In genomic region chr4:1544861-1545275, GRCh38 we compare ENCODE assay signal across 11 cellular contexts.
DNase-seq lines count a peak whose midpoint lies in the region; ATAC-seq, FAIRE-seq and TF ChIP-seq lines count a peak whose summit lies in the region.
"Had no signal": no experiment of that assay in that cellular context is flagged by ENCODE, and none has a peak within 500 bp of the region (broad histone marks: within the 10 kb centered on the region; RNA-seq: fewer than 3 reads in every experiment).

No MANE protein-coding gene starts in this region.

- H3K9me3 ChIP-seq in CD4-positive, CD25-positive, alpha-beta regulatory T cell (ENCODE audit: control insufficient read depth in 2 of 2, low read length in 2 of 2) = no peaks in the 10 kb centered on the region
- no peaks in the 10 kb centered on the region for H3K9me3 ChIP-seq in Panc1 (ENCODE audit: control insufficient read depth, insufficient read depth, low read depth, low read length)
- H3K9me3 ChIP-seq in kidney (ENCODE audit: control insufficient read depth in 1 of 2, low read length in 2 of 2) = no peaks in the 10 kb centered on the region

- BruUV-seq in Panc1 (replicated peaks; lab: Mats Ljungman, UMichigan) = no TSS peak

- H3K4me1 Mint-ChIP-seq in CD4-positive, CD25-positive, alpha-beta regulatory T cell = peaks cover 0 to 33% (median 10%) of the 10 kb centered on the region in 4 donors
- peaks cover 2% of the 10 kb centered on the region for H3K4me1 Mint-ChIP-seq in activated CD4-positive, alpha-beta T cell treated with anti-CD3 and anti-CD28 coated beads, Interleukin-2, amount 10 ng/mL, durations not matched to agents 24 days and 14 days

- FAIRE-seq in kidney (lab: Jason Lieb, UNC) = no peak

- TF ChIP-seq CTCF in Panc1 (IDR thresholded peaks at IDR 0.05) (no peak), kidney (IDR thresholded peaks at IDR 0.05; ENCODE audit: borderline replicate concordance, extremely low read depth, insufficient read depth) (no peak)

- DNase-seq in A172 (ENCODE audit: low spot score) = peak; percentile 11
- DNase-seq in CD4-positive, CD25-positive, alpha-beta regulatory T cell = peak in 2 of 3 donors; percentile 27 to 78
- DNase-seq in Panc1 (ENCODE audit: low read depth, low spot score) = no peak
- peak; percentile 63 for DNase-seq in kidney
- no peak for DNase-seq in left lobe of liver (ENCODE audit: low spot score)
- DNase-seq in activated CD4-positive, alpha-beta T cell treated with anti-CD3 and anti-CD28 coated beads, Interleukin-2, amount 10 ng/mL, durations not matched to agents 24 days and 14 days = no peak
- DNase-seq: activated naive CD4-positive, alpha-beta T cell treated with anti-CD3 and anti-CD28 coated beads, Interleukin-2, amount 50 U/mL, for 16 hours; NCI-H1694; trophoblast cell had no signal

- H3K36me3 ChIP-seq in CD4-positive, CD25-positive, alpha-beta regulatory T cell (ENCODE audit: control insufficient read depth, insufficient read depth, low read length) = no peaks in the 10 kb centered on the region
- H3K36me3 ChIP-seq in Panc1 (ENCODE audit: control insufficient read depth, insufficient read depth, low read length) = no peaks in the 10 kb centered on the region
- H3K36me3 ChIP-seq in kidney (ENCODE audit: control insufficient read depth in 1 of 2, insufficient read depth in 2 of 2, low read length in 2 of 2) = no peaks in the 10 kb centered on the region

- H3K4me1 ChIP-seq in CD4-positive, CD25-positive, alpha-beta regulatory T cell (ENCODE audit: control insufficient read depth, insufficient read depth, low read length, poor library complexity, severe bottlenecking) = peaks cover 30% of the 10 kb centered on the region
- peaks cover 6% of the 10 kb centered on the region; the same call in 1 of the 2 replicates for H3K4me1 ChIP-seq in Panc1 (ENCODE audit: control insufficient read depth, insufficient read depth, low read length)
- H3K4me1 ChIP-seq in kidney (ENCODE audit: control insufficient read depth in 1 of 2, insufficient read depth in 1 of 2, low read depth in 1 of 2, low read length in 2 of 2) = peaks cover 0 to 9% of the 10 kb centered on the region in 2 donors

- POLR2A ChIA-PET in Panc1 (lab: Charles Lee) = no interaction called here

- H3K36me3 Mint-ChIP-seq in CD4-positive, CD25-positive, alpha-beta regulatory T cell = peaks cover 8% of the 10 kb centered on the region
- H3K36me3 Mint-ChIP-seq in activated CD4-positive, alpha-beta T cell treated with anti-CD3 and anti-CD28 coated beads, Interleukin-2, amount 10 ng/mL, durations not matched to agents 24 days and 14 days (ENCODE audit: low read depth) = no peaks in the 10 kb centered on the region

- no peak overlapping the region for H3K9ac ChIP-seq in kidney (ENCODE audit: low read length in 2 of 2)

- intact Hi-C loops in Panc1 (cut with micrococcal nuclease; ENCODE audit: unreplicated experiment) = no loop called here
- intact Hi-C loops in kidney (cut with DNase I) = no loop called here
- intact Hi-C loops in activated CD4-positive, alpha-beta T cell treated with anti-CD3 and anti-CD28 coated beads, Interleukin-2, amount 10 ng/mL, durations not matched to agents 24 days and 14 days (cut with micrococcal nuclease) = no loop called here

- H3K4me3 ChIP-seq in CD4-positive, CD25-positive, alpha-beta regulatory T cell (ENCODE audit: low read depth, low read length) = peak overlapping the region; percentile 48
- no peak overlapping the region for H3K4me3 ChIP-seq in Panc1 (ENCODE audit: low read depth in 2 of 2, low read length in 2 of 2)
- no peak overlapping the region for H3K4me3 ChIP-seq in kidney (ENCODE audit: low read length in 2 of 2)

- H3K27me3 Mint-ChIP-seq in CD4-positive, CD25-positive, alpha-beta regulatory T cell = no peaks in the 10 kb centered on the region
- peaks cover 5% of the 10 kb centered on the region for H3K27me3 Mint-ChIP-seq in activated CD4-positive, alpha-beta T cell treated with anti-CD3 and anti-CD28 coated beads, Interleukin-2, amount 10 ng/mL, durations not matched to agents 24 days and 14 days

- H3K27me3 ChIP-seq in CD4-positive, CD25-positive, alpha-beta regulatory T cell (ENCODE audit: control insufficient read depth, insufficient read depth, low read length) = no peaks in the 10 kb centered on the region
- H3K27me3 ChIP-seq in Panc1 (ENCODE audit: control insufficient read depth, insufficient read depth, low read length) = no peaks in the 10 kb centered on the region

- H3K27ac ChIP-seq in CD4-positive, CD25-positive, alpha-beta regulatory T cell (ENCODE audit: insufficient read depth, low read length, poor library complexity, severe bottlenecking) = peak overlapping the region; percentile 55
- no peak overlapping the region for H3K27ac ChIP-seq in Panc1 (ENCODE audit: low read length)
- peak overlapping the region in 1 of 2 donors; percentile 53 for H3K27ac ChIP-seq in kidney (ENCODE audit: low read depth in 2 of 2, low read length in 2 of 2)

- ATAC-seq in CD4-positive, CD25-positive, alpha-beta regulatory T cell (ENCODE audit: low read depth in 2 of 2) = peak; percentile 59 to 72
- ATAC-seq in Panc1 (peak; percentile 68), HG03565 (IDR thresholded peaks at IDR 0.05; ENCODE audit: unreplicated experiment) (no peak), left lobe of liver (no peak)
- ATAC-seq: sciatic nerve had no signal

- peak overlapping the region; percentile 92 to 97 (median 95) for H3K27ac Mint-ChIP-seq in CD4-positive, CD25-positive, alpha-beta regulatory T cell
- no peak overlapping the region for H3K27ac Mint-ChIP-seq in activated CD4-positive, alpha-beta T cell treated with anti-CD3 and anti-CD28 coated beads, Interleukin-2, amount 10 ng/mL, durations not matched to agents 24 days and 14 days

- H3K4me3 Mint-ChIP-seq in CD4-positive, CD25-positive, alpha-beta regulatory T cell = peak overlapping the region; percentile 21 to 87 (median 68)
- no peak overlapping the region for H3K4me3 Mint-ChIP-seq in activated CD4-positive, alpha-beta T cell treated with anti-CD3 and anti-CD28 coated beads, Interleukin-2, amount 10 ng/mL, durations not matched to agents 24 days and 14 days

- H3K9me3 Mint-ChIP-seq in CD4-positive, CD25-positive, alpha-beta regulatory T cell = peaks cover 0 to 4% (median 0%) of the 10 kb centered on the region in 7 donors
- no peaks in the 10 kb centered on the region for H3K9me3 Mint-ChIP-seq in activated CD4-positive, alpha-beta T cell treated with anti-CD3 and anti-CD28 coated beads, Interleukin-2, amount 10 ng/mL, durations not matched to agents 24 days and 14 days

- CTCF ChIA-PET in Panc1 (lab: Charles Lee) = no interaction called here

- in situ Hi-C loops in Panc1 (cut with HindIII; ENCODE audit: low pct_unique_long_range_greater_than_20kb, low sequenced_read_pairs) = no loop called here

Comparison
In these comparisons a context has a peak if more than half of its experiments do, and no peak if none do; other contexts are left out.
1. DNase-seq: peak in A172 (single experiment), CD4-positive, CD25-positive, alpha-beta regulatory T cell (2 of 3) and kidney (single experiment); none in Panc1 (single experiment), left lobe of liver (single experiment) and activated CD4-positive, alpha-beta T cell treated with anti-CD3 and anti-CD28 coated beads, Interleukin-2, amount 10 ng/mL, durations not matched to agents 24 days and 14 days (single experiment).
2. ATAC-seq: peak in CD4-positive, CD25-positive, alpha-beta regulatory T cell (2 of 2) and Panc1 (single experiment); none in HG03565 (single experiment) and left lobe of liver (single experiment).